In the genomic region with DNA sequence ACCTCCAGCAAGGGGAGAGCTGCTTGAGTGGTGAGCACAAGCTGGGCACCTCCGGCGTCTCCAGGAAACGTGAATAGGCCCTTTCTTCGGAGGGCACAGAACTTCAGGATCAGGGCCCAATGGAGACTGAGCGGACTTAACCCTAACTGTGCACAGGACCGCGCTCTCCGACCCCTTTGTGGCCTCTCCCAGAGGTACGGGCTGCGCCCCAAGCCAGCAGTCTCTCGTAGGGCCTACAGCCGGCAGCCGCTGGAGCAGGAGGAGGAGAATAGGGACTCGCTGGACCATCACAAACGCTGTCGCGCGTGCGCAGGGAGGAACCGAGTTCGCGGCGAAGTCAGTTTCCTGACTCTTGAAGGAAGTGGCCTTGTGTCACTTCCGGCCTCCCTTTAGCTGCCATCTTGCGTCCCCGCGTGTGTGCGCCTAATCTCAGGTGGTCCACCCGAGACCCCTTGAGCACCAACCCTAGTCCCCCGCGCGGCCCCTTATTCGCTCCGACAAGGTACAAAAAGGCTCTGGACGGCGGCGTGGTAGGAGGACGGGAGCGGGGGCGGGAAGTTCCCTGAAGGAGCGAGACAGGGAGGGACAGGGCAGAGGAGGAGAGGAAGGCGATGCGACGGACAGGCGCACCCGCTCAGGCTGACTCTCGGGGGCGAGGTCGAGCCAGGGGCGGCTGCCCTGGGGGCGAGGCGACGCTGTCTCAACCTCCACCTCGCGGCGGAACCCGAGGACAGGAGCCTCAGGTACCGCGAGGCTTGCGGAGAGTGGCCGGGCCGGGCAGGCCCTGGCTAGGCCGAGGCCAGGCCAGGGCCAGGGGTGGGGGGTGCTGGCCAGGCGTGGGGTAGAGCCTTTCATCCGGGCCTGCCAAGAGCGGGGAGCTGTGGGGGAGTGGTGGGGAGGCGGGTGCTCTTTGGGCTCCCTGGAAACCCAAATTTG, we compare ENCODE assay signal across 1 cellular context.
TF ChIP-seq lines count a peak whose summit lies in the region.

BTF3 (plus strand) TSS at position 386 of the 936 bp plus-strand sequence; CDS start at position 612, 226 bp downstream.

TF ChIP-seq in K562, 482 proteins besides CTCF, POLR2A, EP300 and RAD21 (continued from another document and continues in another):
- TF ChIP-seq, protein P1, sequence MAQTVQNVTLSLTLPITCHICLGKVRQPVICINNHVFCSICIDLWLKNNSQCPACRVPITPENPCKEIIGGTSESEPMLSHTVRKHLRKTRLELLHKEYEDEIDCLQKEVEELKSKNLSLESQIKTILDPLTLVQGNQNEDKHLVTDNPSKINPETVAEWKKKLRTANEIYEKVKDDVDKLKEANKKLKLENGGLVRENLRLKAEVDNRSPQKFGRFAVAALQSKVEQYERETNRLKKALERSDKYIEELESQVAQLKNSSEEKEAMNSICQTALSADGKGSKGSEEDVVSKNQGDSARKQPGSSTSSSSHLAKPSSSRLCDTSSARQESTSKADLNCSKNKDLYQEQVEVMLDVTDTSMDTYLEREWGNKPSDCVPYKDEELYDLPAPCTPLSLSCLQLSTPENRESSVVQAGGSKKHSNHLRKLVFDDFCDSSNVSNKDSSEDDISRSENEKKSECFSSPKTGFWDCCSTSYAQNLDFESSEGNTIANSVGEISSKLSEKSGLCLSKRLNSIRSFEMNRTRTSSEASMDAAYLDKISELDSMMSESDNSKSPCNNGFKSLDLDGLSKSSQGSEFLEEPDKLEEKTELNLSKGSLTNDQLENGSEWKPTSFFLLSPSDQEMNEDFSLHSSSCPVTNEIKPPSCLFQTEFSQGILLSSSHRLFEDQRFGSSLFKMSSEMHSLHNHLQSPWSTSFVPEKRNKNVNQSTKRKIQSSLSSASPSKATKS (CRISPR knock-in tag; IDR thresholded peaks at IDR 0.05), result no peak
- TF ChIP-seq, protein P2, sequence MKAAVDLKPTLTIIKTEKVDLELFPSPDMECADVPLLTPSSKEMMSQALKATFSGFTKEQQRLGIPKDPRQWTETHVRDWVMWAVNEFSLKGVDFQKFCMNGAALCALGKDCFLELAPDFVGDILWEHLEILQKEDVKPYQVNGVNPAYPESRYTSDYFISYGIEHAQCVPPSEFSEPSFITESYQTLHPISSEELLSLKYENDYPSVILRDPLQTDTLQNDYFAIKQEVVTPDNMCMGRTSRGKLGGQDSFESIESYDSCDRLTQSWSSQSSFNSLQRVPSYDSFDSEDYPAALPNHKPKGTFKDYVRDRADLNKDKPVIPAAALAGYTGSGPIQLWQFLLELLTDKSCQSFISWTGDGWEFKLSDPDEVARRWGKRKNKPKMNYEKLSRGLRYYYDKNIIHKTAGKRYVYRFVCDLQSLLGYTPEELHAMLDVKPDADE (conservative IDR thresholded peaks at IDR 0.05; ENCODE audit: control insufficient read depth, low read depth, low read length), result no peak
- TF ChIP-seq HDAC6 (IDR thresholded peaks at IDR 0.05; ENCODE audit: low read depth, low read length) (no peak), ZNF830 (CRISPR knock-in tag; IDR thresholded peaks at IDR 0.05) (no peak), ZNF778 (CRISPR knock-in tag; IDR thresholded peaks at IDR 0.05) (no peak), HMGN3 (IDR thresholded peaks at IDR 0.05; ENCODE audit: borderline replicate concordance, extremely low read depth, insufficient read length, low read depth, low read length) (peak; percentile 59), ARID4B (CRISPR knock-in tag; IDR thresholded peaks at IDR 0.05) (peak; percentile 68; the same call in 1 of the 2 replicates), POLR3G (IDR thresholded peaks at IDR 0.05; ENCODE audit: extremely low read depth, insufficient read length, insufficient replicate concordance) (no peak), PHB2 (IDR thresholded peaks at IDR 0.05; ENCODE audit: low read depth) (no peak), ZNF740 (CRISPR knock-in tag; IDR thresholded peaks at IDR 0.05) (peak; percentile 92), ZNF740 (tag; IDR thresholded peaks at IDR 0.05) (peak in 1 of 2 experiments; percentile 80; a peak in 2 of 4 replicates), ATF6 (CRISPR knock-in tag; IDR thresholded peaks at IDR 0.05) (peak; percentile 95; the same call in 1 of the 2 replicates), GTF2F1 (IDR thresholded peaks at IDR 0.05; ENCODE audit: low read depth, low read length) (0 out of 2 replicates have a peak, but pooled peaks have one; percentile 83), ZNF609 (CRISPR knock-in tag; IDR thresholded peaks at IDR 0.05; ENCODE audit: borderline replicate concordance) (peak; percentile 88), SRSF1 (IDR thresholded peaks at IDR 0.05; ENCODE audit: low read depth, low read length) (no peak), NCOA6 (IDR thresholded peaks at IDR 0.05) (no peak), TEAD2 (tag; IDR thresholded peaks at IDR 0.05) (0 out of 2 replicates have a peak, but pooled peaks have one; percentile 7), GABPA (tag; conservative IDR thresholded peaks at IDR 0.05; ENCODE audit: low read depth) (peak; percentile 96), FOXJ3 (CRISPR knock-in tag; IDR thresholded peaks at IDR 0.05) (no peak), CREB3L1 (IDR thresholded peaks at IDR 0.05; ENCODE audit: borderline replicate concordance, low read depth) (peak; percentile 37; the same call in 1 of the 2 replicates), ASH1L (IDR thresholded peaks at IDR 0.05; ENCODE audit: borderline replicate concordance, low read depth, partially characterized antibody) (no peak), KDM4B (IDR thresholded peaks at IDR 0.05; ENCODE audit: borderline replicate concordance in 2 of 2, low read depth in 1 of 2) (0 out of 4 replicates have a peak, but pooled peaks of 1 of the 2 experiments have one; percentile 28), NFIC (IDR thresholded peaks at IDR 0.05) (peak; percentile 56), MCM3 (IDR thresholded peaks at IDR 0.05) (no peak), TCF7 (IDR thresholded peaks at IDR 0.05; ENCODE audit: borderline replicate concordance) (no peak), RHOXF2B (CRISPR knock-in tag; conservative IDR thresholded peaks at IDR 0.05) (no peak)
- TF ChIP-seq, protein P3, sequence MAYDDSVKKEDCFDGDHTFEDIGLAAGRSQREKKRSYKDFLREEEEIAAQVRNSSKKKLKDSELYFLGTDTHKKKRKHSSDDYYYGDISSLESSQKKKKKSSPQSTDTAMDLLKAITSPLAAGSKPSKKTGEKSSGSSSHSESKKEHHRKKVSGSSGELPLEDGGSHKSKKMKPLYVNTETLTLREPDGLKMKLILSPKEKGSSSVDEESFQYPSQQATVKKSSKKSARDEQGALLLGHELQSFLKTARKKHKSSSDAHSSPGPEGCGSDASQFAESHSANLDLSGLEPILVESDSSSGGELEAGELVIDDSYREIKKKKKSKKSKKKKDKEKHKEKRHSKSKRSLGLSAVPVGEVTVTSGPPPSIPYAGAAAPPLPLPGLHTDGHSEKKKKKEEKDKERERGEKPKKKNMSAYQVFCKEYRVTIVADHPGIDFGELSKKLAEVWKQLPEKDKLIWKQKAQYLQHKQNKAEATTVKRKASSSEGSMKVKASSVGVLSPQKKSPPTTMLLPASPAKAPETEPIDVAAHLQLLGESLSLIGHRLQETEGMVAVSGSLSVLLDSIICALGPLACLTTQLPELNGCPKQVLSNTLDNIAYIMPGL (CRISPR knock-in tag; IDR thresholded peaks at IDR 0.05), result no peak
- TF ChIP-seq, protein P4, sequence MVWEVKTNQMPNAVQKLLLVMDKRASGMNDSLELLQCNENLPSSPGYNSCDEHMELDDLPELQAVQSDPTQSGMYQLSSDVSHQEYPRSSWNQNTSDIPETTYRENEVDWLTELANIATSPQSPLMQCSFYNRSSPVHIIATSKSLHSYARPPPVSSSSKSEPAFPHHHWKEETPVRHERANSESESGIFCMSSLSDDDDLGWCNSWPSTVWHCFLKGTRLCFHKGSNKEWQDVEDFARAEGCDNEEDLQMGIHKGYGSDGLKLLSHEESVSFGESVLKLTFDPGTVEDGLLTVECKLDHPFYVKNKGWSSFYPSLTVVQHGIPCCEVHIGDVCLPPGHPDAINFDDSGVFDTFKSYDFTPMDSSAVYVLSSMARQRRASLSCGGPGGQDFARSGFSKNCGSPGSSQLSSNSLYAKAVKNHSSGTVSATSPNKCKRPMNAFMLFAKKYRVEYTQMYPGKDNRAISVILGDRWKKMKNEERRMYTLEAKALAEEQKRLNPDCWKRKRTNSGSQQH (CRISPR knock-in tag; IDR thresholded peaks at IDR 0.05), result 0 out of 2 replicates have a peak, but pooled peaks have one; percentile 52
